Comparison of ENCODE assay signal across 20 cellular contexts in the genomic region with DNA sequence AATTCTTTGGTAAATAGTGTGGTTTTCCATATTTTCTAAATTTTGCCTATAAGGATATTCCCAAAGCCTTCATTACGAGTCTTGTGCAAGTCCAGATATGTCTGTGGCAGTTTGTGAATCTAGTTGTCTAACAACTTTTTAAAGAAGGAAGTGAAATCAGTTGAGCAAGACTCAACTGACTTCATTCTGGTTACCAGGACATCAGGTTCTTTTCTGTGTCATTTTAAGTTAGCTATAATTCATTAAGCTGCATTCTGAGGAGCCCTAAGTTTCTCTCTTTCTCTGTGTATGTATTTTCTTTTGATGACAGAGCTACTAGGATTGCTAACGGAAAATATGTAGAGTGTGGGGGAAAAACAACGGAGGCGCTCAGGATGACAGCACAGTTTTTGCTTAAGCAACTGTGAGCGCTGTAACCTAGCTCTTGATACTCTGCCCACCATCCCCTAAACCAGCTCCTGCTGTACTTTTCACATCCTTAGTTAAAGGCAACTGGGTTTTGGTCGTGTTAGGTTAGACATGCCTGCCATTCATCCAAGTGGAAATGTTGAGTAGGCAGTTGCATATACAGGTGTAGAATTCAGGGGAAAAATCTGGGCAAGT. TPM values are rescaled to one million over a fixed set of nuclear protein-coding genes. Genes with fewer than 3 reads are reported as not detected.
DNase-seq lines count a peak whose midpoint lies in the region; ATAC-seq and TF ChIP-seq lines count a peak whose summit lies in the region.
"Had no signal": no experiment of that assay in that cellular context is flagged by ENCODE, and none has a peak within 500 bp of the region (broad histone marks: within the 10 kb centered on the region; RNA-seq: fewer than 3 reads in every experiment).

No MANE protein-coding gene starts in this region.

- H3K36me3 ChIP-seq in gastroesophageal sphincter: peaks cover 0 to 96% of the 10 kb centered on the region in 2 donors
- H3K36me3 ChIP-seq in smooth muscle cell (ENCODE audit: low read depth): no peaks in the 10 kb centered on the region

- H3K4me1 Mint-ChIP-seq in stimulated activated naive B cell treated with anti-CD40 and anti-IgM and Interleukin-4, amounts not matched to agents 10 μg/mL and 1 μg/mL and 100 μg/mL, for 72 hours: peaks cover 12 to 18% of the 10 kb centered on the region in 2 donors
- H3K4me1 Mint-ChIP-seq in H9: no peaks in the 10 kb centered on the region

- no peak overlapping the region for H3T11ph ChIP-seq in H9 (ENCODE audit: low read length)

- H3K14ac ChIP-seq in H9 (ENCODE audit: insufficient read depth, low read length): no peak overlapping the region

- no peak overlapping the region for H4K8ac ChIP-seq in H9 (replicated peaks; ENCODE audit: insufficient read length, low read depth, low read length)

- H3K9me3 Mint-ChIP-seq in stimulated activated naive B cell treated with anti-CD40 and anti-IgM and Interleukin-4, amounts not matched to agents 10 μg/mL and 1 μg/mL and 100 μg/mL, for 72 hours: no peaks in the 10 kb centered on the region
- no peaks in the 10 kb centered on the region for H3K9me3 Mint-ChIP-seq in H9

- no peaks in the 10 kb centered on the region for H3K79me1 ChIP-seq in H9 (ENCODE audit: insufficient read depth, low read depth, low read length, poor library complexity, severe bottlenecking)

- no peak overlapping the region for H2BK20ac ChIP-seq in H9 (ENCODE audit: low read depth, low read length, poor library complexity, severe bottlenecking)

- DNase-seq in HL-60 (ENCODE audit: low read depth in 1 of 2, low spot score in 1 of 2) (peak; percentile 62 to 64), SIG-M5 treated with dmso at 0.1 percent for 504 hours (lab: John Stamatoyannopoulos, UW; ENCODE audit: unreplicated experiment) (peak; percentile 78), smooth muscle cell (lab: John Stamatoyannopoulos, UW; ENCODE audit: unreplicated experiment) (no peak), H9 (no peak)
- DNase-seq in stimulated activated naive B cell treated with anti-CD40 and anti-IgM and Interleukin-4, amounts not matched to agents 10 μg/mL and 1 μg/mL and 100 μg/mL, for 72 hours: no peak
- DNase-seq: amygdala; Calu3; foreskin fibroblast; Karpas-422; NCI-H1694; pancreas; stimulated activated CD4-positive, alpha-beta T cell treated with anti-CD3 and anti-CD28 coated beads, Interleukin-4, amount 100 ng/mL, for 4 hours; stimulated activated CD8-positive, alpha-beta memory T cell treated with anti-CD3 and anti-CD28 coated beads, Interleukin-4, amount 100 ng/mL, for 48 hours; T-helper 9 cell had no signal

- no peak overlapping the region for H3K9ac ChIP-seq in smooth muscle cell (ENCODE audit: low read depth)
- no peak overlapping the region for H3K9ac ChIP-seq in H9 (ENCODE audit: extremely low read depth, insufficient read length, low read length)

- no peak overlapping the region for H2BK5ac ChIP-seq in H9 (ENCODE audit: insufficient read length, low read length)

- H3K4ac ChIP-seq in H9 (ENCODE audit: low read depth, low read length): no peak overlapping the region

- H3K27me3 ChIP-seq in HL-60 (ENCODE audit: insufficient read depth, poor library complexity, severe bottlenecking) (no peaks in the 10 kb centered on the region), gastroesophageal sphincter (no peaks in the 10 kb centered on the region), smooth muscle cell (ENCODE audit: low read depth) (no peaks in the 10 kb centered on the region), H9 (ENCODE audit: insufficient read depth, low read length) (no peaks in the 10 kb centered on the region)
- H3K27me3 ChIP-seq: pancreas, SJSA1 had no signal

- H3K27ac ChIP-seq in HL-60 (replicated peaks) (peak overlapping the region; percentile 93), gastroesophageal sphincter (peak overlapping the region in 2 of 4 donors; percentile 9 to 17), smooth muscle cell (ENCODE audit: low read depth) (no peak overlapping the region), H9 (ENCODE audit: insufficient read length, low read depth, low read length) (no peak overlapping the region)
- H3K27ac ChIP-seq: SJSA1 had no signal

- no peak overlapping the region for H4K91ac ChIP-seq in H9 (ENCODE audit: insufficient read length, low read depth, low read length)

- peaks cover 49 to 54% of the 10 kb centered on the region in 2 donors for H3K36me3 Mint-ChIP-seq in stimulated activated naive B cell treated with anti-CD40 and anti-IgM and Interleukin-4, amounts not matched to agents 10 μg/mL and 1 μg/mL and 100 μg/mL, for 72 hours
- no peaks in the 10 kb centered on the region; a peak in 1 of 7 replicates for H3K36me3 Mint-ChIP-seq in H9 (ENCODE audit: insufficient read depth in 1 of 3, low read depth in 3 of 3)

- H3K9me3 ChIP-seq in gastroesophageal sphincter (no peaks in the 10 kb centered on the region), smooth muscle cell (replicated peaks; ENCODE audit: low read depth) (no peaks in the 10 kb centered on the region), H9 (ENCODE audit: control insufficient read depth, low read depth, low read length) (no peaks in the 10 kb centered on the region)
- H3K9me3 ChIP-seq: pancreas, SJSA1 had no signal

- no peak overlapping the region for H3K18ac ChIP-seq in H9 (ENCODE audit: insufficient read length, low read depth, low read length)

- no peak overlapping the region for H4K5ac ChIP-seq in H9 (ENCODE audit: insufficient read length, low read depth, low read length)

- H3K4me3 Mint-ChIP-seq in stimulated activated naive B cell treated with anti-CD40 and anti-IgM and Interleukin-4, amounts not matched to agents 10 μg/mL and 1 μg/mL and 100 μg/mL, for 72 hours: no peak overlapping the region
- no peak overlapping the region for H3K4me3 Mint-ChIP-seq in H9

- H3F3A ChIP-seq in smooth muscle cell (ENCODE audit: low read depth): no peaks in the 10 kb centered on the region

- H4K20me1 ChIP-seq in smooth muscle cell (ENCODE audit: low read depth): no peaks in the 10 kb centered on the region
- no peaks in the 10 kb centered on the region for H4K20me1 ChIP-seq in H9 (ENCODE audit: control insufficient read depth, insufficient read depth, insufficient read length)

- H2AFZ ChIP-seq in smooth muscle cell (ENCODE audit: low read depth): no peak overlapping the region
- no peak overlapping the region for H2AFZ ChIP-seq in H9 (ENCODE audit: low read length)

- no peaks in the 10 kb centered on the region for H3K23me2 ChIP-seq in H9 (ENCODE audit: insufficient read length, low read depth, low read length, poor library complexity, severe bottlenecking)

- H3K4me2 ChIP-seq in smooth muscle cell (no peak overlapping the region), H9 (ENCODE audit: insufficient read depth, insufficient read length, low read length) (no peak overlapping the region)

- no peak for TF ChIP-seq EP300 in gastroesophageal sphincter (IDR thresholded peaks at IDR 0.05)

- H3K23ac ChIP-seq in H9 (ENCODE audit: insufficient read length, low read depth, low read length): no peak overlapping the region

- H3K4me3 ChIP-seq in HL-60 (replicated peaks; ENCODE audit: insufficient read depth, low read length): no peak overlapping the region
- H3K4me3 ChIP-seq in gastroesophageal sphincter: no peak overlapping the region
- H3K4me3 ChIP-seq in smooth muscle cell: no peak overlapping the region
- H3K4me3 ChIP-seq: pancreas, SJSA1, skin epidermis had no signal

- no peaks in the 10 kb centered on the region for H3K4me1 ChIP-seq in gastroesophageal sphincter
- H3K4me1 ChIP-seq in smooth muscle cell (ENCODE audit: low read depth): no peaks in the 10 kb centered on the region
- H3K4me1 ChIP-seq in H9 (ENCODE audit: insufficient read depth, low read length): no peaks in the 10 kb centered on the region
- H3K4me1 ChIP-seq: pancreas had no signal

- TF ChIP-seq CTCF in HL-60 (IDR thresholded peaks at IDR 0.05; ENCODE audit: insufficient read depth, low read length): no peak
- no peak for TF ChIP-seq CTCF in gastroesophageal sphincter (IDR thresholded peaks at IDR 0.05)
- no peak for TF ChIP-seq CTCF in smooth muscle cell (IDR thresholded peaks at IDR 0.05; ENCODE audit: borderline replicate concordance, insufficient read depth, poor library complexity, severe bottlenecking)
- no peak for TF ChIP-seq CTCF in H9 (conservative IDR thresholded peaks at IDR 0.05)

- H2BK15ac ChIP-seq in H9 (ENCODE audit: low read depth, low read length): no peak overlapping the region

- TF ChIP-seq POLR2A in gastroesophageal sphincter (IDR thresholded peaks at IDR 0.05): no peak

- H3K27ac Mint-ChIP-seq in stimulated activated naive B cell treated with anti-CD40 and anti-IgM and Interleukin-4, amounts not matched to agents 10 μg/mL and 1 μg/mL and 100 μg/mL, for 72 hours: no peak overlapping the region
- H3K27ac Mint-ChIP-seq in H9: no peak overlapping the region

- no peak overlapping the region for H2BK12ac ChIP-seq in H9 (ENCODE audit: insufficient read length, low read depth, low read length)

- H3K27me3 Mint-ChIP-seq in stimulated activated naive B cell treated with anti-CD40 and anti-IgM and Interleukin-4, amounts not matched to agents 10 μg/mL and 1 μg/mL and 100 μg/mL, for 72 hours: no peaks in the 10 kb centered on the region
- no peaks in the 10 kb centered on the region for H3K27me3 Mint-ChIP-seq in H9 (ENCODE audit: low read depth)

- no peak overlapping the region for H2AK5ac ChIP-seq in H9 (ENCODE audit: insufficient read length, low read length)

- no peaks in the 10 kb centered on the region for H3K79me2 ChIP-seq in smooth muscle cell (ENCODE audit: low read depth)
- no peaks in the 10 kb centered on the region for H3K79me2 ChIP-seq in H9 (ENCODE audit: insufficient read depth, low read length)

- no peak overlapping the region for H3K56ac ChIP-seq in H9 (ENCODE audit: insufficient read length, low read depth, low read length)

- ATAC-seq in gastroesophageal sphincter: peak; percentile 57
- peak; percentile 45 to 46 for ATAC-seq in stimulated activated naive B cell treated with anti-CD40 and anti-IgM and Interleukin-4, amounts not matched to agents 10 μg/mL and 1 μg/mL and 100 μg/mL, for 72 hours (replicated peaks)
- ATAC-seq in GM19324 (IDR thresholded peaks at IDR 0.05; ENCODE audit: low FRiP score, unreplicated experiment): no peak
- ATAC-seq in GM18858 (IDR thresholded peaks at IDR 0.05; ENCODE audit: unreplicated experiment): no peak
- ATAC-seq: activated CD4-positive, CD25-positive, alpha-beta regulatory T cell treated with anti-CD3 and anti-CD28 coated beads, Interleukin-2, amount 50 U/mL, for 24 hours had no signal

- 70 to 100% methylated on average over 4 to 6 of the region's 6 CpGs for WGBS in gastroesophageal sphincter (ENCODE audit: low coverage in 1 of 2), 2 donors
- 86% methylated on average over 6 of the region's 6 CpGs for WGBS in smooth muscle cell (ENCODE audit: low lambda C conversion rate)
- no CpG with 5 or more reads among the region's 6 CpGs for WGBS in H9 (ENCODE audit: extremely low coverage, insufficient read length, low lambda C conversion rate)

- no peak overlapping the region for H2BK120ac ChIP-seq in H9 (ENCODE audit: low read depth, low read length, poor library complexity, severe bottlenecking)

RNA-seq across cellular contexts. Expression of a gene that starts 9.1 kb away (rescaled TPM):
- total RNA-seq in gastroesophageal sphincter (10 to 100 TPM; 36.3 to 93.8 (median 65.2) TPM), smooth muscle cell (91.5 and 95.0 TPM in 2 replicates), H9 (2021) (9.5 and 10.4 TPM in 2 replicates)
- 60.1 and 64.7 TPM in 2 replicates for polyA plus RNA-seq in smooth muscle cell

Comparison
In these comparisons a context has a peak if more than half of its experiments do, and no peak if none do; other contexts are left out.
1. DNase-seq: peak in HL-60 (2 of 2) and SIG-M5 treated with dmso at 0.1 percent for 504 hours (single experiment); none in stimulated activated naive B cell treated with anti-CD40 and anti-IgM and Interleukin-4, amounts not matched to agents 10 μg/mL and 1 μg/mL and 100 μg/mL, for 72 hours (single experiment), smooth muscle cell (single experiment) and H9 (single experiment).
2. ATAC-seq: peak in gastroesophageal sphincter (single experiment) and stimulated activated naive B cell treated with anti-CD40 and anti-IgM and Interleukin-4, amounts not matched to agents 10 μg/mL and 1 μg/mL and 100 μg/mL, for 72 hours (2 of 2); none in GM19324 (single experiment) and GM18858 (single experiment).